12 cellular contexts compared by ENCODE assay signal in the genomic region with DNA sequence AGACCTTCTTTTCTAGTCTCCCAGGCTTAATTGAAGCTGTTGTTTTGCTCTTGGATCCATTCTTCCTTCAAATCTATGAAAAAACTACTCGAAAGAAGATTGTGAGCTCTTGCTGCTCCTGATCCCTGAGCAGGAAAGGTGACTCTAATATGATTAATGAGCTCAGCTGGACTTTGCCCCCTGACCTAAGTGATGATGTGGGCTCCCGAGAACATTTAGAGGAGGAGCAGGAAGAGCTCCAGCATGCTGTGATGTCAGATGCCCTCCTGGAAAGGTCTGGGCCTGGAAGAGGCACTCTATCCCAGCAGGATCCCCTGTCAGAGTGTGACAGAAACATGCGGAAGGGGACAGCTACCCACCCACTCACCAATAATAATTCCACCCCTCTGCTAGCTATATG.
A peak's percentile ranks its signal among the peaks of the same experiment; 100 is the strongest.
DNase-seq lines count a peak whose midpoint lies in the region; ATAC-seq and TF ChIP-seq lines count a peak whose summit lies in the region.
"Had no signal": no experiment of that assay in that cellular context is flagged by ENCODE, and none has a peak within 500 bp of the region (broad histone marks: within the 10 kb centered on the region; RNA-seq: fewer than 3 reads in every experiment).

No MANE protein-coding gene starts in this region.

- peaks cover 16% of the 10 kb centered on the region for H3K4me1 Mint-ChIP-seq in Calu3 (ENCODE audit: low read depth, unreplicated experiment)
- H3K4me1 Mint-ChIP-seq in progenitor cell of endocrine pancreas (ENCODE audit: low read depth) = peaks cover 13% of the 10 kb centered on the region

- peak; percentile 48 for DNase-seq in Calu3
- DNase-seq in RWPE2 (ENCODE audit: low spot score) = no peak
- DNase-seq in fibroblast of pulmonary artery (ENCODE audit: low read depth) = peak; percentile 55
- DNase-seq in progenitor cell of endocrine pancreas (ENCODE audit: low spot score, unreplicated experiment) = no peak
- no peak for DNase-seq in SK-N-DZ (ENCODE audit: low spot score)
- no peak for DNase-seq in omental fat pad (ENCODE audit: low spot score)
- no peak for DNase-seq in NCI-H1417 treated with DMSO at 0.1 percent for 48 hours (lab: John Stamatoyannopoulos, UW)
- no peak for DNase-seq in GM13977 (ENCODE audit: low spot score)
- DNase-seq: immature natural killer cell, NCI-H2107 had no signal

- H3K4me3 Mint-ChIP-seq in Calu3 (ENCODE audit: low read depth, unreplicated experiment) = no peak overlapping the region
- no peak overlapping the region for H3K4me3 Mint-ChIP-seq in progenitor cell of endocrine pancreas (ENCODE audit: low read depth)
- H3K4me3 Mint-ChIP-seq: activated naive CD8-positive, alpha-beta T cell; immature natural killer cell had no signal

- no peaks in the 10 kb centered on the region for H3K9me3 ChIP-seq in RWPE2 (ENCODE audit: severe bottlenecking)
- H3K9me3 ChIP-seq: thoracic aorta had no signal

- ATAC-seq in RWPE2 (ENCODE audit: low read depth) (no peak), omental fat pad (ENCODE audit: low FRiP score) (no peak)

- in situ Hi-C loops in GM13977 (cut with MboI; ENCODE audit: low pct_unique_long_range_greater_than_20kb, low sequenced_read_pairs, unreplicated experiment) = no loop called here

- H3K27ac Mint-ChIP-seq in Calu3 (ENCODE audit: unreplicated experiment) = peak overlapping the region; percentile 38
- H3K27ac Mint-ChIP-seq in progenitor cell of endocrine pancreas = peak overlapping the region; percentile 54
- H3K27ac Mint-ChIP-seq: activated naive CD8-positive, alpha-beta T cell; immature natural killer cell had no signal

- TF ChIP-seq CTCF in Calu3 (IDR thresholded peaks at IDR 0.05; ENCODE audit: unreplicated experiment) = no peak
- no peak for TF ChIP-seq CTCF in RWPE2 (IDR thresholded peaks at IDR 0.05; ENCODE audit: poor library complexity, severe bottlenecking)
- TF ChIP-seq CTCF in fibroblast of pulmonary artery (IDR thresholded peaks at IDR 0.05; ENCODE audit: low read length, missing control alignments) = no peak
- TF ChIP-seq CTCF in progenitor cell of endocrine pancreas (IDR thresholded peaks at IDR 0.05; ENCODE audit: unreplicated experiment) = no peak
- no peak for TF ChIP-seq CTCF in omental fat pad (IDR thresholded peaks at IDR 0.05)
- no peak for TF ChIP-seq CTCF in GM13977 (IDR thresholded peaks at IDR 0.05; ENCODE audit: extremely low read depth, insufficient read depth, missing control alignments)

- CTCF ChIA-PET in Calu3 (lab: Charles Lee) = interaction anchor here (0.5 to 1.3 kb wide), 4 partner anchors 49 to 194 kb away, joined by 3 to 8 read pairs (median 4); no protein-coding TSS in a partner anchor

- H3K4me3 ChIP-seq in RWPE2 (ENCODE audit: severe bottlenecking) (no peak overlapping the region), fibroblast of pulmonary artery (replicated peaks; ENCODE audit: low read depth, low read length) (no peak overlapping the region)
- H3K4me3 ChIP-seq: thoracic aorta had no signal

- peaks cover 24% of the 10 kb centered on the region for H3K4me1 ChIP-seq in RWPE2 (ENCODE audit: insufficient read depth, poor library complexity, severe bottlenecking)

- H3K9me3 Mint-ChIP-seq in Calu3 (ENCODE audit: low read depth, unreplicated experiment) (no peaks in the 10 kb centered on the region), progenitor cell of endocrine pancreas (ENCODE audit: low read depth) (no peaks in the 10 kb centered on the region)
- H3K9me3 Mint-ChIP-seq: immature natural killer cell had no signal

- H3K36me3 ChIP-seq in RWPE2 (ENCODE audit: low read depth) = no peaks in the 10 kb centered on the region
- H3K36me3 ChIP-seq: thoracic aorta had no signal

- no TSS peak for BruUV-seq in Calu3 (replicated peaks; lab: Mats Ljungman, UMichigan)

- H3K27me3 Mint-ChIP-seq in Calu3 (ENCODE audit: unreplicated experiment) (no peaks in the 10 kb centered on the region), progenitor cell of endocrine pancreas (peaks cover 7% of the 10 kb centered on the region)
- H3K27me3 Mint-ChIP-seq: activated naive CD8-positive, alpha-beta T cell had no signal

- H3K27ac ChIP-seq in RWPE2 (ENCODE audit: poor library complexity, severe bottlenecking) = peak overlapping the region; percentile 85
- H3K27ac ChIP-seq: thoracic aorta had no signal

- no peaks in the 10 kb centered on the region for H3K27me3 ChIP-seq in RWPE2 (ENCODE audit: insufficient read depth, poor library complexity, severe bottlenecking)

- intact Hi-C loops in Calu3 (cut with micrococcal nuclease; ENCODE audit: unreplicated experiment) = no loop called here

- peaks cover 6% of the 10 kb centered on the region for H3K36me3 Mint-ChIP-seq in Calu3 (ENCODE audit: insufficient read depth, unreplicated experiment)
- H3K36me3 Mint-ChIP-seq in progenitor cell of endocrine pancreas (ENCODE audit: insufficient read depth) = no peaks in the 10 kb centered on the region
- H3K36me3 Mint-ChIP-seq: immature natural killer cell had no signal

Comparison
In these comparisons a context has a peak if more than half of its experiments do, and no peak if none do; other contexts are left out.
1. DNase-seq: peak in Calu3 (single experiment) and fibroblast of pulmonary artery (single experiment); none in RWPE2 (single experiment), progenitor cell of endocrine pancreas (single experiment), SK-N-DZ (single experiment), omental fat pad (single experiment), NCI-H1417 treated with DMSO at 0.1 percent for 48 hours (single experiment) and GM13977 (single experiment).